ENCODE assay signal across 13 cellular contexts in the genomic region with DNA sequence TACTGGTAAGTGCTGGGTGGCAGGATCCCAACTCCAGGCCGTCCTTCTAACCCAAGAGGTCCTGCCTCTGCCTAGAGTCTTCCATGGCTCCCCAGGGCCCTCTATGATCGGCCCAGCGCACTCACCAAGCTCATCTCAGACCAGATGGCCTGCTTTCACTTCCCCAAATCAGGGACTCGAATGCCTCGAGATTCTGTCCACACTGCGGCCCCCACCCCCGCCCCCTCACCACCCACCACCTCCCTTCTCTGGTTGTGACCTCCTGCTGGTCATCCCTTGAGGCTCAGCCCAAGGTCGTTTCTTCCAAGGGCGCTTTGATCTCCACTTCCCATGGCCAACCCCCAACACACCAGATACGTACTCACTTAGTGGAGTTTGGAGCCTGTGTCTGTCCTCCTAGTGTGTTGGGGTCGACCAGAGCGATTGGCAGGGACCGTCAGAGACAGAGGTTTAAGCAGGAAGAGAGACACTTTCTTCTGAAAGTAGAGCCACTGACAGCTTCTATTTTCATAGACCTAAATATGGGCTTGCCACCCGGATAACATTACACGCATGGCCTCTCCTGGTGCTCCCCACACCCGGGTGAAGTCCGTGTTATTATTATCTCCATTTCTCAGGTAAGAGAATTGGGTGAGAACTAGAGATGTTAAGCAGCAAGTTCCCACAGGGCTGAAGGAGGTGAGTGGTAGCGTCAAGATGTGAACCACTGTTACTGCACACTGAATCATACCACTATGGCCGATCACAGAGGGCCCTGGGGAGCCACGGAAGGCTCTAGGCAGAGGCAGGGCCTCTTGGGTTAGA. TPM values are rescaled to one million over a fixed set of nuclear protein-coding genes. Genes with fewer than 3 reads are reported as not detected.
DNase-seq lines count a peak whose midpoint lies in the region; ATAC-seq and TF ChIP-seq lines count a peak whose summit lies in the region.
"Had no signal": no experiment of that assay in that cellular context is flagged by ENCODE, and none has a peak within 500 bp of the region (broad histone marks: within the 10 kb centered on the region; RNA-seq: fewer than 3 reads in every experiment).

Gene FCER2, minus strand, starts transcription at position 478 of the 804 bp plus-strand sequence. CDS start 2,371 bp downstream, outside the sequence.

- no peaks in the 10 kb centered on the region for H3K27me3 ChIP-seq in osteoblast (ENCODE audit: insufficient read depth, low read length)
- no peaks in the 10 kb centered on the region for H3K27me3 ChIP-seq in SJCRH30
- peaks cover 5% of the 10 kb centered on the region for H3K27me3 ChIP-seq in adrenal gland
- H3K27me3 ChIP-seq: thyroid gland had no signal

- 49 to 54% (median 50%) methylated on average over 17 to 20 of the region's 20 CpGs for WGBS in adrenal gland, 4 donors

- intact Hi-C loops in adrenal gland (cut with DNase I) = no loop called here

- H3K27ac ChIP-seq in osteoblast (ENCODE audit: low read depth, low read length) (no peak within 1 kb of the TSS), SJCRH30 (no peak within 1 kb of the TSS), adrenal gland (no peak within 1 kb of the TSS)
- H3K27ac ChIP-seq: thyroid gland had no signal

- no peaks in the 10 kb centered on the region for H3K4me1 ChIP-seq in osteoblast (ENCODE audit: insufficient read depth, low read length)
- no peaks in the 10 kb centered on the region for H3K4me1 ChIP-seq in SJCRH30
- H3K4me1 ChIP-seq in adrenal gland (replicated peaks in 1 of 2) = no peaks in the 10 kb centered on the region
- H3K4me1 ChIP-seq: thyroid gland had no signal

- H2AFZ ChIP-seq in osteoblast (ENCODE audit: low read length) = no peak within 1 kb of the TSS

- H3K9me3 ChIP-seq in osteoblast (ENCODE audit: low read depth, low read length) = no peaks in the 10 kb centered on the region
- H3K9me3 ChIP-seq in SJCRH30 (replicated peaks) = no peaks in the 10 kb centered on the region
- no peaks in the 10 kb centered on the region for H3K9me3 ChIP-seq in adrenal gland (replicated peaks in 1 of 3)
- H3K9me3 ChIP-seq: thyroid gland had no signal

- H3K4me3 ChIP-seq in osteoblast (ENCODE audit: insufficient read depth, low read length) (no peak within 1 kb of the TSS), SJCRH30 (no peak within 1 kb of the TSS), adrenal gland (no peak within 1 kb of the TSS)
- H3K4me3 ChIP-seq: skin epidermis, thyroid gland had no signal

- ATAC-seq in GM21576 (IDR thresholded peaks at IDR 0.05; ENCODE audit: unreplicated experiment) = peak; percentile 44
- ATAC-seq in HG03460 (IDR thresholded peaks at IDR 0.05; ENCODE audit: unreplicated experiment) = peak; percentile 45
- ATAC-seq: left colon had no signal

- no peak for TF ChIP-seq CTCF in osteoblast (IDR thresholded peaks at IDR 0.05; ENCODE audit: extremely low read depth, low read depth, low read length)
- TF ChIP-seq CTCF in adrenal gland (IDR thresholded peaks at IDR 0.05) = no peak

- H3K79me2 ChIP-seq in osteoblast (ENCODE audit: insufficient read depth, low read length) = no peaks in the 10 kb centered on the region

- no peaks in the 10 kb centered on the region for H4K20me1 ChIP-seq in osteoblast (ENCODE audit: insufficient read depth, low read length)

- no peaks in the 10 kb centered on the region for H3K36me3 ChIP-seq in osteoblast (ENCODE audit: insufficient read depth, low read length)
- no peaks in the 10 kb centered on the region for H3K36me3 ChIP-seq in SJCRH30
- no peaks in the 10 kb centered on the region for H3K36me3 ChIP-seq in adrenal gland (replicated peaks in 1 of 2)
- H3K36me3 ChIP-seq: thyroid gland had no signal

- peak; percentile 29 for TF ChIP-seq POLR2A in GM18526 (IDR thresholded peaks at IDR 0.05; ENCODE audit: extremely low read depth, insufficient read length)
- TF ChIP-seq POLR2A in adrenal gland (IDR thresholded peaks at IDR 0.05) = no peak

- no peak within 1 kb of the TSS for H3K4me2 ChIP-seq in osteoblast (ENCODE audit: insufficient read depth, low read length)

- DNase-seq in osteoblast (ENCODE audit: insufficient read length, low spot score, missing footprints) (peak; percentile 31), D341Med (ENCODE audit: low spot score) (no peak), SJCRH30 (no peak), adrenal gland (no peak)
- no peak for DNase-seq in activated T-cell treated with anti-CD3 and anti-CD28 coated beads, Interleukin-2, amount 50 U/mL, for 1 hour
- DNase-seq: activated CD4-positive, alpha-beta T cell treated with anti-CD3 and anti-CD28 coated beads, Interleukin-2, amount 50 U/mL, for 48 hours; NCI-H510A treated with DMSO at 0.1 percent for 48 hours; thyroid gland had no signal

RNA-seq across cellular contexts. Expression of gene FCER2, which starts in this region (rescaled TPM):
- not detected in 2 replicates for total RNA-seq in osteoblast
- total RNA-seq in SJCRH30 (2014; rRNA removed; shearing (Covaris generic)) = not detected in 2 replicates
- total RNA-seq in adrenal gland = under 1 TPM in 4 of 8 donors, not detected in 4; 0.39 to 0.61 (median 0.46) TPM
- 1 to 10 TPM in 1 of 3 donors, under 1 TPM in 1, not detected in 1; 0.54 to 2.6 TPM for polyA plus RNA-seq in adrenal gland
- total RNA-seq: thyroid gland had no signal

Comparison
In these comparisons a context has a peak if more than half of its experiments do, and no peak if none do; other contexts are left out.
1. Peak in DNase-seq in osteoblast; RNA of the gene not detected or under 1 TPM.